ENCODE assay signal across 1 cellular context in the genomic region with DNA sequence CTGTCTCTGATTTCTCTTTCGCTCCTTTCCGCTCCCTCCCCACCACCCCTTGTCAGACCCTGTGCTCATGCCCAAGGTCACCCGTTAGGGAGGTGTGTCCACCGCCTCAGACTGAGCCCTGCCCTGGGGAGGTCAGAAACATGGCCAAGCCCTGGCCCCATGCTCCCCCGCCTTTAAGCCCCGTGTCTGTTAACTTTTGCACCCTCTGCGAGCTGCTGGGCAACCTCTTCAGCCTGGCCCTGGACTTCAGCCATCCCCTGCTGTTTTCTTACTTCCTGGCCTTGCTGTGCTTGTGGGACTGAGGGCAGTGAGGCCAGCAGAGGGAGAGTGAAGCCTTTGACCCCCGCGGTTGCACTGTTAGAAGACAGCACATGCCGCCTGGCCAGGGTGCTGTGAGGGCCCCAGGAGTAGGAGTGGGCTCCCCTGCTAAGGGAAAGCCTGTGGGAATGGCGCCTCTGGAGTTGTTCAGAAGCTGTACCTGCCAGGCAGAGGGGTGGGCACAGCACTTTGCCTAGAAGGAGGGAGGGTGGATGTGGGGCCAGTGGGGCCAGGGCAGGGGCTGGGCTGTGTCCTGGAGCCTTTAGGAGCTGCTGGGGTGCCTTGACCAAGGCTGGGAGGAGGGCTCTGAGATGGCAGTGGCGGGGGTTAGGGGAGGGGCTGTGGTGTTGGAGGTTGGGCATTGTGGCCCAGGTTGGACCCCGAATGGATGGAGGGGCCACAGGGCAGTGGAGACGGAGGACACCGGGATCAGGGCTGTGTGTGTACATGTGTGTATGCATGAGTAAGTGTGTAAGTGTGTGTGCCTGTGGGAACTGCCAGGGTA.
A peak's percentile ranks its signal among the peaks of the same experiment; 100 is the strongest.
TF ChIP-seq lines count a peak whose summit lies in the region.

No MANE protein-coding gene starts in this region.

TF ChIP-seq in HepG2, 621 proteins besides CTCF, POLR2A, EP300 and RAD21 (continued from another document and continues in another):
- TF ChIP-seq BATF2 (CRISPR knock-in tag; IDR thresholded peaks at IDR 0.05) (no peak), ZNF33B (CRISPR knock-in tag; IDR thresholded peaks at IDR 0.05) (0 out of 2 replicates have a peak, but pooled peaks have one; percentile 76), DMAP1 (CRISPR knock-in tag; IDR thresholded peaks at IDR 0.05) (peak; percentile 66; the same call in 1 of the 2 replicates), TEAD3 (CRISPR knock-in tag; optimal IDR thresholded peaks at IDR 0.05; ENCODE audit: borderline replicate concordance) (peak; percentile 86), PPARG (CRISPR knock-in tag; conservative IDR thresholded peaks at IDR 0.05) (peak; percentile 62), TERF1 (CRISPR knock-in tag; IDR thresholded peaks at IDR 0.05) (no peak), RAD51 (IDR thresholded peaks at IDR 0.05; ENCODE audit: borderline replicate concordance) (no peak), ISX (CRISPR knock-in tag; conservative IDR thresholded peaks at IDR 0.05) (no peak), ZNF619 (CRISPR knock-in tag; IDR thresholded peaks at IDR 0.05) (peak; percentile 86; the same call in 1 of the 2 replicates), PCBP1 (IDR thresholded peaks at IDR 0.05; ENCODE audit: borderline replicate concordance, low read depth, low read length) (peak; percentile 72), POGZ (CRISPR knock-in tag; IDR thresholded peaks at IDR 0.05) (peak; percentile 68; the same call in 1 of the 2 replicates), ZC3H13 (CRISPR knock-in tag; IDR thresholded peaks at IDR 0.05) (peak; percentile 61; the same call in 1 of the 2 replicates), SNAPC5 (CRISPR knock-in tag; IDR thresholded peaks at IDR 0.05; ENCODE audit: borderline replicate concordance) (no peak), TAF1 (CRISPR knock-in tag; IDR thresholded peaks at IDR 0.05) (peak; percentile 49; the same call in 1 of the 2 replicates), YY1 (IDR thresholded peaks at IDR 0.05; ENCODE audit: insufficient read depth, insufficient replicate concordance, low read depth, low read length) (no peak), JUN (CRISPR knock-in tag; IDR thresholded peaks at IDR 0.05) (no peak), WIZ (CRISPR knock-in tag; IDR thresholded peaks at IDR 0.05) (peak; percentile 71; the same call in 1 of the 2 replicates), ZNF720 (CRISPR knock-in tag; IDR thresholded peaks at IDR 0.05) (no peak), IKZF5 (CRISPR knock-in tag; IDR thresholded peaks at IDR 0.05) (peak; percentile 91), ZNF746 (CRISPR knock-in tag; IDR thresholded peaks at IDR 0.05) (peak; percentile 96), ASH2L (IDR thresholded peaks at IDR 0.05; ENCODE audit: insufficient read length, low read depth, low read length) (no peak), ZMYM2 (CRISPR knock-in tag; IDR thresholded peaks at IDR 0.05) (peak; percentile 85), ZNF468 (CRISPR knock-in tag; IDR thresholded peaks at IDR 0.05) (no peak), ZNF441 (CRISPR knock-in tag; IDR thresholded peaks at IDR 0.05; ENCODE audit: borderline replicate concordance) (peak; percentile 51; the same call in 1 of the 2 replicates), RFX3 (CRISPR knock-in tag; IDR thresholded peaks at IDR 0.05) (no peak), FOXK2 (IDR thresholded peaks at IDR 0.05) (0 out of 2 replicates have a peak, but pooled peaks have one; percentile 20)
- TF ChIP-seq, protein P1, sequence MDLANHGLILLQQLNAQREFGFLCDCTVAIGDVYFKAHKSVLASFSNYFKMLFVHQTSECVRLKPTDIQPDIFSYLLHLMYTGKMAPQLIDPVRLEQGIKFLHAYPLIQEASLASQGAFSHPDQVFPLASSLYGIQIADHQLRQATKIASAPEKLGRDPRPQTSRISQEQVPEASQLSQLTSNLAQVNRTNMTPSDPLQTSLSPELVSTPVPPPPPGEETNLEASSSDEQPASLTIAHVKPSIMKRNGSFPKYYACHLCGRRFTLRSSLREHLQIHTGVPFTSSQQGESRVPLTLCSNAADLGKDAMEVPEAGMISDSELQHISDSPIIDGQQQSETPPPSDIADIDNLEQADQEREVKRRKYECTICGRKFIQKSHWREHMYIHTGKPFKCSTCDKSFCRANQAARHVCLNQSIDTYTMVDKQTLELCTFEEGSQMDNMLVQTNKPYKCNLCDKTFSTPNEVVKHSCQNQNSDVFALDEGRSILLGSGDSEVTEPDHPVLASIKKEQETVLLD (CRISPR knock-in tag; IDR thresholded peaks at IDR 0.05; ENCODE audit: low read depth) = no peak
- TF ChIP-seq, protein P2, sequence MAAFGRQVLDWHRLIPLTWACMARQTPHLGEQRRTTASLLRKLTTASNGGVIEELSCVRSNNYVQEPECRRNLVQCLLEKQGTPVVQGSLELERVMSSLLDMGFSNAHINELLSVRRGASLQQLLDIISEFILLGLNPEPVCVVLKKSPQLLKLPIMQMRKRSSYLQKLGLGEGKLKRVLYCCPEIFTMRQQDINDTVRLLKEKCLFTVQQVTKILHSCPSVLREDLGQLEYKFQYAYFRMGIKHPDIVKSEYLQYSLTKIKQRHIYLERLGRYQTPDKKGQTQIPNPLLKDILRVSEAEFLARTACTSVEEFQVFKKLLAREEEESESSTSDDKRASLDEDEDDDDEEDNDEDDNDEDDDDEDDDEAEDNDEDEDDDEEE (CRISPR knock-in tag; IDR thresholded peaks at IDR 0.05) = peak; percentile 74; the same call in 1 of the 2 replicates
- TF ChIP-seq, protein P3, sequence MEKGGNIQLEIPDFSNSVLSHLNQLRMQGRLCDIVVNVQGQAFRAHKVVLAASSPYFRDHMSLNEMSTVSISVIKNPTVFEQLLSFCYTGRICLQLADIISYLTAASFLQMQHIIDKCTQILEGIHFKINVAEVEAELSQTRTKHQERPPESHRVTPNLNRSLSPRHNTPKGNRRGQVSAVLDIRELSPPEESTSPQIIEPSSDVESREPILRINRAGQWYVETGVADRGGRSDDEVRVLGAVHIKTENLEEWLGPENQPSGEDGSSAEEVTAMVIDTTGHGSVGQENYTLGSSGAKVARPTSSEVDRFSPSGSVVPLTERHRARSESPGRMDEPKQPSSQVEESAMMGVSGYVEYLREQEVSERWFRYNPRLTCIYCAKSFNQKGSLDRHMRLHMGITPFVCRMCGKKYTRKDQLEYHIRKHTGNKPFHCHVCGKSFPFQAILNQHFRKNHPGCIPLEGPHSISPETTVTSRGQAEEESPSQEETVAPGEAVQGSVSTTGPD (CRISPR knock-in tag; IDR thresholded peaks at IDR 0.05) = no peak
- TF ChIP-seq, protein P4, sequence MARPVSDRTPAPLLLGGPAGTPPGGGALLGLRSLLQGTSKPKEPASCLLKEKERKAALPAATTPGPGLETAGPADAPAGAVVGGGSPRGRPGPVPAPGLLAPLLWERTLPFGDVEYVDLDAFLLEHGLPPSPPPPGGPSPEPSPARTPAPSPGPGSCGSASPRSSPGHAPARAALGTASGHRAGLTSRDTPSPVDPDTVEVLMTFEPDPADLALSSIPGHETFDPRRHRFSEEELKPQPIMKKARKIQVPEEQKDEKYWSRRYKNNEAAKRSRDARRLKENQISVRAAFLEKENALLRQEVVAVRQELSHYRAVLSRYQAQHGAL (CRISPR knock-in tag; IDR thresholded peaks at IDR 0.05; ENCODE audit: not compliant biosample characterization) = no peak
- TF ChIP-seq, protein P5, sequence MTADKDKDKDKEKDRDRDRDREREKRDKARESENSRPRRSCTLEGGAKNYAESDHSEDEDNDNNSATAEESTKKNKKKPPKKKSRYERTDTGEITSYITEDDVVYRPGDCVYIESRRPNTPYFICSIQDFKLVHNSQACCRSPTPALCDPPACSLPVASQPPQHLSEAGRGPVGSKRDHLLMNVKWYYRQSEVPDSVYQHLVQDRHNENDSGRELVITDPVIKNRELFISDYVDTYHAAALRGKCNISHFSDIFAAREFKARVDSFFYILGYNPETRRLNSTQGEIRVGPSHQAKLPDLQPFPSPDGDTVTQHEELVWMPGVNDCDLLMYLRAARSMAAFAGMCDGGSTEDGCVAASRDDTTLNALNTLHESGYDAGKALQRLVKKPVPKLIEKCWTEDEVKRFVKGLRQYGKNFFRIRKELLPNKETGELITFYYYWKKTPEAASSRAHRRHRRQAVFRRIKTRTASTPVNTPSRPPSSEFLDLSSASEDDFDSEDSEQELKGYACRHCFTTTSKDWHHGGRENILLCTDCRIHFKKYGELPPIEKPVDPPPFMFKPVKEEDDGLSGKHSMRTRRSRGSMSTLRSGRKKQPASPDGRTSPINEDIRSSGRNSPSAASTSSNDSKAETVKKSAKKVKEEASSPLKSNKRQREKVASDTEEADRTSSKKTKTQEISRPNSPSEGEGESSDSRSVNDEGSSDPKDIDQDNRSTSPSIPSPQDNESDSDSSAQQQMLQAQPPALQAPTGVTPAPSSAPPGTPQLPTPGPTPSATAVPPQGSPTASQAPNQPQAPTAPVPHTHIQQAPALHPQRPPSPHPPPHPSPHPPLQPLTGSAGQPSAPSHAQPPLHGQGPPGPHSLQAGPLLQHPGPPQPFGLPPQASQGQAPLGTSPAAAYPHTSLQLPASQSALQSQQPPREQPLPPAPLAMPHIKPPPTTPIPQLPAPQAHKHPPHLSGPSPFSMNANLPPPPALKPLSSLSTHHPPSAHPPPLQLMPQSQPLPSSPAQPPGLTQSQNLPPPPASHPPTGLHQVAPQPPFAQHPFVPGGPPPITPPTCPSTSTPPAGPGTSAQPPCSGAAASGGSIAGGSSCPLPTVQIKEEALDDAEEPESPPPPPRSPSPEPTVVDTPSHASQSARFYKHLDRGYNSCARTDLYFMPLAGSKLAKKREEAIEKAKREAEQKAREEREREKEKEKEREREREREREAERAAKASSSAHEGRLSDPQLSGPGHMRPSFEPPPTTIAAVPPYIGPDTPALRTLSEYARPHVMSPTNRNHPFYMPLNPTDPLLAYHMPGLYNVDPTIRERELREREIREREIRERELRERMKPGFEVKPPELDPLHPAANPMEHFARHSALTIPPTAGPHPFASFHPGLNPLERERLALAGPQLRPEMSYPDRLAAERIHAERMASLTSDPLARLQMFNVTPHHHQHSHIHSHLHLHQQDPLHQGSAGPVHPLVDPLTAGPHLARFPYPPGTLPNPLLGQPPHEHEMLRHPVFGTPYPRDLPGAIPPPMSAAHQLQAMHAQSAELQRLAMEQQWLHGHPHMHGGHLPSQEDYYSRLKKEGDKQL (CRISPR knock-in tag; IDR thresholded peaks at IDR 0.05; ENCODE audit: low read depth) = peak; percentile 75
- TF ChIP-seq, protein P6, sequence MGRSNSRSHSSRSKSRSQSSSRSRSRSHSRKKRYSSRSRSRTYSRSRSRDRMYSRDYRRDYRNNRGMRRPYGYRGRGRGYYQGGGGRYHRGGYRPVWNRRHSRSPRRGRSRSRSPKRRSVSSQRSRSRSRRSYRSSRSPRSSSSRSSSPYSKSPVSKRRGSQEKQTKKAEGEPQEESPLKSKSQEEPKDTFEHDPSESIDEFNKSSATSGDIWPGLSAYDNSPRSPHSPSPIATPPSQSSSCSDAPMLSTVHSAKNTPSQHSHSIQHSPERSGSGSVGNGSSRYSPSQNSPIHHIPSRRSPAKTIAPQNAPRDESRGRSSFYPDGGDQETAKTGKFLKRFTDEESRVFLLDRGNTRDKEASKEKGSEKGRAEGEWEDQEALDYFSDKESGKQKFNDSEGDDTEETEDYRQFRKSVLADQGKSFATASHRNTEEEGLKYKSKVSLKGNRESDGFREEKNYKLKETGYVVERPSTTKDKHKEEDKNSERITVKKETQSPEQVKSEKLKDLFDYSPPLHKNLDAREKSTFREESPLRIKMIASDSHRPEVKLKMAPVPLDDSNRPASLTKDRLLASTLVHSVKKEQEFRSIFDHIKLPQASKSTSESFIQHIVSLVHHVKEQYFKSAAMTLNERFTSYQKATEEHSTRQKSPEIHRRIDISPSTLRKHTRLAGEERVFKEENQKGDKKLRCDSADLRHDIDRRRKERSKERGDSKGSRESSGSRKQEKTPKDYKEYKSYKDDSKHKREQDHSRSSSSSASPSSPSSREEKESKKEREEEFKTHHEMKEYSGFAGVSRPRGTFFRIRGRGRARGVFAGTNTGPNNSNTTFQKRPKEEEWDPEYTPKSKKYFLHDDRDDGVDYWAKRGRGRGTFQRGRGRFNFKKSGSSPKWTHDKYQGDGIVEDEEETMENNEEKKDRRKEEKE (IDR thresholded peaks at IDR 0.05) = no peak
- TF ChIP-seq, protein P7, sequence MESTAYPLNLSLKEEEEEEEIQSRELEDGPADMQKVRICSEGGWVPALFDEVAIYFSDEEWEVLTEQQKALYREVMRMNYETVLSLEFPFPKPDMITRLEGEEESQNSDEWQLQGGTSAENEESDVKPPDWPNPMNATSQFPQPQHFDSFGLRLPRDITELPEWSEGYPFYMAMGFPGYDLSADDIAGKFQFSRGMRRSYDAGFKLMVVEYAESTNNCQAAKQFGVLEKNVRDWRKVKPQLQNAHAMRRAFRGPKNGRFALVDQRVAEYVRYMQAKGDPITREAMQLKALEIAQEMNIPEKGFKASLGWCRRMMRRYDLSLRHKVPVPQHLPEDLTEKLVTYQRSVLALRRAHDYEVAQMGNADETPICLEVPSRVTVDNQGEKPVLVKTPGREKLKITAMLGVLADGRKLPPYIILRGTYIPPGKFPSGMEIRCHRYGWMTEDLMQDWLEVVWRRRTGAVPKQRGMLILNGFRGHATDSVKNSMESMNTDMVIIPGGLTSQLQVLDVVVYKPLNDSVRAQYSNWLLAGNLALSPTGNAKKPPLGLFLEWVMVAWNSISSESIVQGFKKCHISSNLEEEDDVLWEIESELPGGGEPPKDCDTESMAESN (CRISPR knock-in tag; conservative IDR thresholded peaks at IDR 0.05) = peak; percentile 67; the same call in 1 of the 2 replicates
